In genomic region chr4:33715996-33716395, GRCh38 we compare ENCODE assay signal across 15 cellular contexts.
DNase-seq lines count a peak whose midpoint lies in the region; ATAC-seq and TF ChIP-seq lines count a peak whose summit lies in the region.
"Had no signal": no experiment of that assay in that cellular context is flagged by ENCODE, and none has a peak within 500 bp of the region (broad histone marks: within the 10 kb centered on the region; RNA-seq: fewer than 3 reads in every experiment).

No MANE protein-coding gene starts in this region.

- H3K4me1 ChIP-seq in adipocyte (ENCODE audit: control insufficient read depth, insufficient read depth, low read length) = peaks cover 15% of the 10 kb centered on the region
- no peaks in the 10 kb centered on the region for H3K4me1 ChIP-seq in gastroesophageal sphincter
- H3K4me1 ChIP-seq in uterus = no peaks in the 10 kb centered on the region
- H3K4me1 ChIP-seq: psoas muscle had no signal

- H3K9ac ChIP-seq in adipocyte (ENCODE audit: low read length) = no peak overlapping the region

- TF ChIP-seq POLR2A in gastroesophageal sphincter (IDR thresholded peaks at IDR 0.05) (no peak), uterus (IDR thresholded peaks at IDR 0.05) (no peak)

- H3K27me3 ChIP-seq in adipocyte (replicated peaks; ENCODE audit: control insufficient read depth, insufficient read depth, low read length) = no peaks in the 10 kb centered on the region
- no peaks in the 10 kb centered on the region for H3K27me3 ChIP-seq in gastroesophageal sphincter
- no peaks in the 10 kb centered on the region for H3K27me3 ChIP-seq in uterus

- DNase-seq in AG09309 (ENCODE audit: low read depth) (peak; percentile 88), LoVo (ENCODE audit: low spot score) (peak; percentile 8), adipocyte (ENCODE audit: low read depth) (peak; percentile 85), foreskin melanocyte (peak; percentile 24), SKM-1 treated with dmso at 0.1 percent for 144 hours (lab: John Stamatoyannopoulos, UW; ENCODE audit: unreplicated experiment) (no peak), uterus (no peak), NCI-H1105 (lab: John Stamatoyannopoulos, UW) (no peak)
- DNase-seq: activated CD4-positive, alpha-beta T cell treated with anti-CD3 and anti-CD28 coated beads, Interleukin-2, amount 50 U/mL, for 1 hour; activated gamma-delta T cell; dermis blood vessel endothelial cell; NCI-H510A; psoas muscle had no signal

- intact Hi-C loops in uterus (cut with DNase I; ENCODE audit: low total_unique reads) = no loop called here

- H3K4me3 ChIP-seq in AG09309 (ENCODE audit: control insufficient read depth, low read depth, low read length) (no peak overlapping the region), adipocyte (ENCODE audit: low read length) (no peak overlapping the region), gastroesophageal sphincter (no peak overlapping the region), uterus (no peak overlapping the region)
- H3K4me3 ChIP-seq: psoas muscle, SK-N-MC had no signal

- H3K27ac ChIP-seq in gastroesophageal sphincter = no peak overlapping the region
- no peak overlapping the region for H3K27ac ChIP-seq in uterus
- H3K27ac ChIP-seq: psoas muscle, SK-N-MC had no signal

- ATAC-seq in gastroesophageal sphincter = no peak
- ATAC-seq: HCT116, psoas muscle had no signal

- no peaks in the 10 kb centered on the region for H3K36me3 ChIP-seq in adipocyte (ENCODE audit: control insufficient read depth, insufficient read depth, low read length, severe bottlenecking)
- H3K36me3 ChIP-seq in gastroesophageal sphincter = no peaks in the 10 kb centered on the region
- no peaks in the 10 kb centered on the region for H3K36me3 ChIP-seq in uterus

- TF ChIP-seq EP300 in gastroesophageal sphincter (IDR thresholded peaks at IDR 0.05) = no peak

- TF ChIP-seq CTCF in AG09309 (IDR thresholded peaks at IDR 0.05; ENCODE audit: control insufficient read depth, insufficient read depth, low read depth, low read length, missing control alignments) (no peak), gastroesophageal sphincter (IDR thresholded peaks at IDR 0.05) (no peak), uterus (IDR thresholded peaks at IDR 0.05) (no peak)

- WGBS in gastroesophageal sphincter (ENCODE audit: low coverage in 1 of 2), 2 donors = 0 to 69% methylated on average over 1 to 3 of the region's 3 CpGs

- H3K9me3 ChIP-seq in adipocyte (ENCODE audit: control insufficient read depth, low read length) = peaks cover 4% of the 10 kb centered on the region
- no peaks in the 10 kb centered on the region for H3K9me3 ChIP-seq in gastroesophageal sphincter
- no peaks in the 10 kb centered on the region for H3K9me3 ChIP-seq in uterus
- H3K9me3 ChIP-seq: psoas muscle had no signal

Comparison
In these comparisons a context has a peak if more than half of its experiments do, and no peak if none do; other contexts are left out.
1. DNase-seq: peak in AG09309 (single experiment), LoVo (single experiment), adipocyte (single experiment) and foreskin melanocyte (single experiment); none in SKM-1 treated with dmso at 0.1 percent for 144 hours (single experiment), uterus (0 of 2) and NCI-H1105 (single experiment).